Comparison of ENCODE assay signal across 9 cellular contexts in genomic region chrX:34578237-34578636, GRCh38.
DNase-seq lines count a peak whose midpoint lies in the region; ATAC-seq and TF ChIP-seq lines count a peak whose summit lies in the region.
"Had no signal": no experiment of that assay in that cellular context is flagged by ENCODE, and none has a peak within 500 bp of the region (broad histone marks: within the 10 kb centered on the region; RNA-seq: fewer than 3 reads in every experiment).

No MANE protein-coding gene starts in this region.

- H3K4me3 ChIP-seq in HAP-1 (no peak overlapping the region), Caco-2 (ENCODE audit: low read depth, low read length) (no peak overlapping the region)

- H3K4me1 ChIP-seq in HAP-1 (no peaks in the 10 kb centered on the region), Caco-2 (no peaks in the 10 kb centered on the region)

- H3K27ac ChIP-seq in substantia nigra (ENCODE audit: low read depth, low read length, poor library complexity, severe bottlenecking) = no peak overlapping the region

- no TSS peak for BruUV-seq in Caco-2 (replicated peaks; lab: Mats Ljungman, UMichigan)

- CTCF ChIA-PET in Caco-2 (lab: Charles Lee) = no interaction called here

- H3K9me3 ChIP-seq in HAP-1 (no peaks in the 10 kb centered on the region), Caco-2 (no peaks in the 10 kb centered on the region)

- H3K4me3 Mint-ChIP-seq in Caco-2 (ENCODE audit: unreplicated experiment) = no peak overlapping the region

- POLR2A ChIA-PET in Caco-2 (lab: Charles Lee) = no interaction called here

- peak in 1 of 2 experiments; percentile 30 for TF ChIP-seq CTCF in Caco-2 (IDR thresholded peaks at IDR 0.05; ENCODE audit: insufficient read depth in 1 of 2, low read depth in 1 of 2, low read length in 1 of 2, severe bottlenecking in 1 of 2, unreplicated experiment in 1 of 2)

- ATAC-seq in HG02870 (IDR thresholded peaks at IDR 0.05; ENCODE audit: unreplicated experiment) = no peak
- no peak for ATAC-seq in HG03139 (IDR thresholded peaks at IDR 0.05; ENCODE audit: unreplicated experiment)

- H3K36me3 Mint-ChIP-seq in Caco-2 (ENCODE audit: insufficient read depth, unreplicated experiment) = no peaks in the 10 kb centered on the region

- no peaks in the 10 kb centered on the region for H3K27me3 Mint-ChIP-seq in Caco-2 (ENCODE audit: insufficient read depth, unreplicated experiment)

- no peaks in the 10 kb centered on the region for H3K4me1 Mint-ChIP-seq in Caco-2 (ENCODE audit: low read depth, unreplicated experiment)

- H3K9me3 Mint-ChIP-seq in Caco-2 (ENCODE audit: unreplicated experiment) = no peaks in the 10 kb centered on the region

- in situ Hi-C loops in HAP-1 (cut with MboI; ENCODE audit: low sequenced_read_pairs) = no loop called here

- H3K27me3 ChIP-seq in HAP-1 (ENCODE audit: low read depth) (no peaks in the 10 kb centered on the region), Caco-2 (replicated peaks; ENCODE audit: control insufficient read depth, insufficient read depth, low read length) (no peaks in the 10 kb centered on the region)

- DNase-seq in AG08395 (ENCODE audit: low spot score) = peak; percentile 50
- DNase-seq in HAP-1 (ENCODE audit: low spot score in 2 of 2) = peak; percentile 10 to 23
- peak; percentile 39 for DNase-seq in amniotic epithelial cell (ENCODE audit: low read depth)
- peak; percentile 43 for DNase-seq in left kidney (ENCODE audit: low read depth, low spot score)
- no peak for DNase-seq in Caco-2
- no peak for DNase-seq in substantia nigra (lab: John Stamatoyannopoulos, UW)
- DNase-seq: effector CD4-positive, alpha-beta T cell had no signal

- H3K36me3 ChIP-seq in HAP-1 (replicated peaks) = no peaks in the 10 kb centered on the region
- no peaks in the 10 kb centered on the region for H3K36me3 ChIP-seq in Caco-2 (ENCODE audit: control insufficient read depth, insufficient read depth, low read length)

- intact Hi-C loops in Caco-2 (cut with micrococcal nuclease; ENCODE audit: unreplicated experiment) = no loop called here

- H3K27ac Mint-ChIP-seq in Caco-2 (ENCODE audit: unreplicated experiment) = no peak overlapping the region

Comparison
In these comparisons a context has a peak if more than half of its experiments do, and no peak if none do; other contexts are left out.
1. DNase-seq: peak in AG08395 (single experiment), HAP-1 (2 of 2), amniotic epithelial cell (single experiment) and left kidney (single experiment); none in Caco-2 (0 of 2) and substantia nigra (0 of 49).